ENCODE assay signal across 27 cellular contexts in the genomic region with DNA sequence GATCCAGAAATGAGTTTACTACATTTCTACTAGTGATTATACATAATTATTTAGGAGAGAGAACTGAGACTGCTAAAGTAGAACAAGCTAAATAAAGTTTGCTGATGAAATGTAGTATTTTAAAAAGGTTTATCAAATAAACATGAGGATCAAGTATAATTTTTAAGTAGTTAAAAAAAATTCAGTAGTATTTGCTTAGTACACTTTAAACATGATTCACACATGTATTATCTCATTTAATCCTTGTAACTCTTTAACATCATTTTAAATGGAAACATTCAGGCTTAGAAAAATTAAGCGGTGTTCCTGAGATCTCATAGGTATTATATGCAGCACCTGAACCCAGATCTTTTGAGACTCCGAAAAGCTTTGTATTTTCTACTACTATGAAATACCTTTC.
"Had no signal": no experiment of that assay in that cellular context is flagged by ENCODE, and none has a peak within 500 bp of the region (broad histone marks: within the 10 kb centered on the region; RNA-seq: fewer than 3 reads in every experiment).

No MANE protein-coding gene starts in this region.

- H3K4me1 Mint-ChIP-seq: nephron, neural progenitor cell had no signal

- H3K27ac Mint-ChIP-seq: memory B cell, nephron, neural progenitor cell had no signal

- H3K27me3 ChIP-seq: gastrocnemius medialis, hepatocyte, neural progenitor cell, right atrium auricular region, stomach, thyroid gland, vagina had no signal

- H3K4me3 Mint-ChIP-seq: immature natural killer cell, memory B cell, naive B cell, nephron, neural progenitor cell had no signal

- H3K4me3 ChIP-seq: gastrocnemius medialis, hepatocyte, lung, mucosa of descending colon, neural progenitor cell, prostate gland, right atrium auricular region, smooth muscle cell, stomach, thyroid gland, vagina had no signal

- H3K27ac ChIP-seq: hepatocyte, neural progenitor cell, parathyroid adenoma, prostate gland, right atrium auricular region, stomach, thyroid gland, vagina had no signal

- ATAC-seq: gastrocnemius medialis, left lobe of liver, mucosa of descending colon, sciatic nerve had no signal

- H3K4me1 ChIP-seq: neural progenitor cell, prostate gland had no signal

- H3K27me3 Mint-ChIP-seq: memory B cell, naive B cell had no signal

- DNase-seq: cortex of kidney; gastrocnemius medialis; head of caudate nucleus; immature natural killer cell; mucosa of descending colon; naive B cell; stimulated activated CD4-positive, alpha-beta T cell treated with anti-CD3 and anti-CD28 coated beads, Interleukin-12 subunit alpha, Interleukin-12 subunit beta, amount 100 ng/mL, for 4 hours; stimulated activated CD4-positive, alpha-beta T cell treated with anti-CD3 and anti-CD28 coated beads, Interleukin-1b, Interleukin-23, amount 100 ng/mL, for 48 hours; stimulated activated CD4-positive, alpha-beta T cell treated with anti-CD3 and anti-CD28 coated beads, Interleukin-4, amount 100 ng/mL, for 1 hour; stimulated activated CD8-positive, alpha-beta memory T cell treated with anti-CD3 and anti-CD28 coated beads, Interleukin-4, amount 100 ng/mL, for 48 hours; stimulated activated naive CD4-positive, alpha-beta T cell treated with Interleukin-2 at 50 U/mL for 16 hours; stomach; thyroid gland; trophoblast cell had no signal

- FAIRE-seq: keratinocyte had no signal

- H3K9me3 ChIP-seq: gastrocnemius medialis, mucosa of descending colon, prostate gland, right atrium auricular region, stomach, thyroid gland, vagina had no signal

- H2AFZ ChIP-seq: hepatocyte, neural progenitor cell, parathyroid adenoma had no signal

- H3K9me3 Mint-ChIP-seq: immature natural killer cell, memory B cell, naive B cell, nephron, neural progenitor cell had no signal

- H3K9ac ChIP-seq: neural progenitor cell, parathyroid adenoma had no signal

- H3K4me2 ChIP-seq: hepatocyte, neural progenitor cell, smooth muscle cell had no signal
